ENCODE assay signal across 13 cellular contexts in the genomic region with DNA sequence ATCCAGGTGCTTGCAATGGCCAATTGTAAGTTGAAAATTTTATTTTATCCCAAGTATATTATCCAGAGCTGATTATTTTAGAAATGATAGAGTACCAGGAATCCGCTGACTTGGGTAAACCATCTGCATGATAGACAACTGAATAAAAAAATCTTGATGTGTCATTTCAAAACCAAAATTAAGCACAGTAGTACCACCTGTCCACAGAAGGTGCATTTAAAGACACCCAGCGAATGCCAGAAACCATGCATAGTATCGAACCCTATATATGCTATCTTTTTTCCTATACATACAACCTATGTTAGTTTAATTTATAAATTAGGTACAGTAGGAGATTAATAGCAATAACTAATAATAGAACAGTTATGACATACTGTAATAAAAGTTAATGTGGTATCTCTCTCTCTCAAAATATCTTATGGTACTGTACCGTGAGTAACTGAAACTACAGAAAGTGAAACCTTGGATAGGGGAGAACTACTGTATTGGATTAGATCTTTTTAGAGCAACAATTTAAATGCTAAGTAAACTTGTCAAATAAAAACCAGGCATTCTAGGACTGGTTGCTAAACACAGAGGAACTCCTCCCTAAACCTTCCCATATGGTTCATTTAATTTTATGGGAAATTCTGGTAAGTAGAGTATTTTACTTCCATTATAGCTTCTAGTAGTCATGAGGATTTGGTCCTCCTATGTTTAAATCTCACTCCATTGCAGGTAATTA. TPM values are rescaled to one million over a fixed set of nuclear protein-coding genes. Genes with fewer than 3 reads are reported as not detected.
DNase-seq lines count a peak whose midpoint lies in the region; ATAC-seq and FAIRE-seq lines count a peak whose summit lies in the region.
"Had no signal": no experiment of that assay in that cellular context is flagged by ENCODE, and none has a peak within 500 bp of the region (broad histone marks: within the 10 kb centered on the region; RNA-seq: fewer than 3 reads in every experiment).

No MANE protein-coding gene starts in this region.

- H3K27me3 Mint-ChIP-seq in effector memory CD8-positive, alpha-beta T cell, result no peaks in the 10 kb centered on the region

- no peaks in the 10 kb centered on the region for H3K27me3 ChIP-seq in ACC112 (ENCODE audit: insufficient read depth, low read length)
- H3K27me3 ChIP-seq: heart left ventricle, thyroid gland had no signal

- peak overlapping the region; percentile 69 for H3K4me3 ChIP-seq in ACC112 (ENCODE audit: low read depth, low read length)
- H3K4me3 ChIP-seq: thyroid gland had no signal

- no peak for DNase-seq in effector memory CD8-positive, alpha-beta T cell
- DNase-seq in frontal cortex (ENCODE audit: low spot score in 2 of 2) (no peak), NCI-H1048 (lab: John Stamatoyannopoulos, UW) (no peak)
- DNase-seq: activated CD4-positive, alpha-beta T cell treated with anti-CD3 and anti-CD28 coated beads, Interleukin-2, amount 50 U/mL, for 1 hour; Caco-2; heart left ventricle; thyroid gland had no signal

- peaks cover 28% of the 10 kb centered on the region for H3K4me1 ChIP-seq in ACC112 (ENCODE audit: control insufficient read depth, insufficient read depth, low read length, unreplicated experiment)
- H3K4me1 ChIP-seq: heart left ventricle, thyroid gland had no signal

- peak overlapping the region; percentile 82 to 85 for H3K4me3 Mint-ChIP-seq in effector memory CD8-positive, alpha-beta T cell

- H3K36me3 ChIP-seq in ACC112 (ENCODE audit: insufficient read depth, low read length), result no peaks in the 10 kb centered on the region
- H3K36me3 ChIP-seq: heart left ventricle, thyroid gland had no signal

- peaks cover 67% of the 10 kb centered on the region for H3K79me2 ChIP-seq in ACC112 (ENCODE audit: control insufficient read depth, insufficient read depth, low read length, unreplicated experiment)

- FAIRE-seq in frontal cortex (lab: Jason Lieb, UNC), result no peak

- H3K4me1 Mint-ChIP-seq in effector memory CD8-positive, alpha-beta T cell (ENCODE audit: low read depth in 2 of 2), result peaks cover 19 to 43% of the 10 kb centered on the region in 2 donors

- peak overlapping the region; percentile 91 to 94 for H3K27ac Mint-ChIP-seq in effector memory CD8-positive, alpha-beta T cell

- H3K36me3 Mint-ChIP-seq in effector memory CD8-positive, alpha-beta T cell (ENCODE audit: insufficient read depth), result peaks cover 5% of the 10 kb centered on the region

- H2AFZ ChIP-seq in ACC112 (ENCODE audit: low read length, unreplicated experiment), result peak overlapping the region; percentile 70

- peak; percentile 38 for ATAC-seq in GM18858 (IDR thresholded peaks at IDR 0.05; ENCODE audit: unreplicated experiment)
- peak; percentile 55 for ATAC-seq in HG03378 (IDR thresholded peaks at IDR 0.05; ENCODE audit: unreplicated experiment)
- peak; percentile 60 for ATAC-seq in effector memory CD8-positive, alpha-beta T cell (replicated peaks)
- no peak for ATAC-seq in HG03460 (IDR thresholded peaks at IDR 0.05; ENCODE audit: unreplicated experiment)
- ATAC-seq in HG03457 (IDR thresholded peaks at IDR 0.05; ENCODE audit: unreplicated experiment), result no peak
- ATAC-seq: heart left ventricle, Panc1 had no signal

- no peak overlapping the region for H3K27ac ChIP-seq in ACC112 (ENCODE audit: low read depth, low read length)
- H3K27ac ChIP-seq: heart left ventricle, thyroid gland had no signal

- no peaks in the 10 kb centered on the region for H3K9me3 Mint-ChIP-seq in effector memory CD8-positive, alpha-beta T cell

RNA-seq across cellular contexts. Expression of gene NEIL3, which starts 6.3 kb away (rescaled TPM):
- total RNA-seq in frontal cortex, result 7.3 TPM

Comparison
In these comparisons a context has a peak if more than half of its experiments do, and no peak if none do; other contexts are left out.
1. ATAC-seq: peak in GM18858 (single experiment), HG03378 (single experiment) and effector memory CD8-positive, alpha-beta T cell (single experiment); none in HG03460 (single experiment) and HG03457 (single experiment).